Comparison of ENCODE assay signal across 1 cellular context in the genomic region with DNA sequence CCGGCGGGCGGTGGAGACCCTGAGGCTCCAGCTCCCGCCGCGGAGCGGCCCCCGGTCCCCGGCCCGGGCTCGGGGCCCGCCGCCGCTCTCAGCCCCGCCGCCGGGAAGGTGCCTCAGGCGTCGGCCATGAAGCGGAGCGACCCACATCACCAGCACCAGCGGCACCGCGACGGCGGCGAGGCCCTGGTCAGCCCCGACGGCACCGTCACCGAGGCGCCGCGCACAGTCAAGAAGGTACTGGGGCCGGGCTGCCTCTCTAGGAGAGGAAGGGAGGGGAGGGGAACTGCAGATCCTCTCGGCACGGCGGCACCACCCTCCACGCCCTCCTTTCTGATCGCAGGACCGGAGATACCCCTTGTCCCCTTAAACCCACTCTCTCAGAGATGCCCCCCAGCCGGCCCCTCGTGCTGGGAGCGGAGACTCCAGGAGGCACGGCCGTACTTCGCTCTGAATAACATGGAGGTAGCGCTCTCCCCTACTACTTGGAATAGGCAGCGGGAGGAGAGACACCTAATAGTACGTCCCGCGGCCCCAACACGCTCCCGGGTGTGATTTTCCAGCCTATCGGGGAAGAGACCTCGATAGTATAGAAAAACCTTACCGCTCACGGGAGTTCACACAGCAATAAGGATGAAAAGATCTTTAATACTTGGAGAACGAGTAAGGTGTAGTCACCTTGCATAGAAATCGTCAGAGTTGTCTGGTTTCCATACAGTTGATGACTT.
TF ChIP-seq lines count a peak whose summit lies in the region.

No MANE protein-coding gene starts in this region.

TF ChIP-seq in WTC11, 78 proteins besides CTCF, POLR2A, EP300 and RAD21 (continued from another document):
- TF ChIP-seq, protein P1, sequence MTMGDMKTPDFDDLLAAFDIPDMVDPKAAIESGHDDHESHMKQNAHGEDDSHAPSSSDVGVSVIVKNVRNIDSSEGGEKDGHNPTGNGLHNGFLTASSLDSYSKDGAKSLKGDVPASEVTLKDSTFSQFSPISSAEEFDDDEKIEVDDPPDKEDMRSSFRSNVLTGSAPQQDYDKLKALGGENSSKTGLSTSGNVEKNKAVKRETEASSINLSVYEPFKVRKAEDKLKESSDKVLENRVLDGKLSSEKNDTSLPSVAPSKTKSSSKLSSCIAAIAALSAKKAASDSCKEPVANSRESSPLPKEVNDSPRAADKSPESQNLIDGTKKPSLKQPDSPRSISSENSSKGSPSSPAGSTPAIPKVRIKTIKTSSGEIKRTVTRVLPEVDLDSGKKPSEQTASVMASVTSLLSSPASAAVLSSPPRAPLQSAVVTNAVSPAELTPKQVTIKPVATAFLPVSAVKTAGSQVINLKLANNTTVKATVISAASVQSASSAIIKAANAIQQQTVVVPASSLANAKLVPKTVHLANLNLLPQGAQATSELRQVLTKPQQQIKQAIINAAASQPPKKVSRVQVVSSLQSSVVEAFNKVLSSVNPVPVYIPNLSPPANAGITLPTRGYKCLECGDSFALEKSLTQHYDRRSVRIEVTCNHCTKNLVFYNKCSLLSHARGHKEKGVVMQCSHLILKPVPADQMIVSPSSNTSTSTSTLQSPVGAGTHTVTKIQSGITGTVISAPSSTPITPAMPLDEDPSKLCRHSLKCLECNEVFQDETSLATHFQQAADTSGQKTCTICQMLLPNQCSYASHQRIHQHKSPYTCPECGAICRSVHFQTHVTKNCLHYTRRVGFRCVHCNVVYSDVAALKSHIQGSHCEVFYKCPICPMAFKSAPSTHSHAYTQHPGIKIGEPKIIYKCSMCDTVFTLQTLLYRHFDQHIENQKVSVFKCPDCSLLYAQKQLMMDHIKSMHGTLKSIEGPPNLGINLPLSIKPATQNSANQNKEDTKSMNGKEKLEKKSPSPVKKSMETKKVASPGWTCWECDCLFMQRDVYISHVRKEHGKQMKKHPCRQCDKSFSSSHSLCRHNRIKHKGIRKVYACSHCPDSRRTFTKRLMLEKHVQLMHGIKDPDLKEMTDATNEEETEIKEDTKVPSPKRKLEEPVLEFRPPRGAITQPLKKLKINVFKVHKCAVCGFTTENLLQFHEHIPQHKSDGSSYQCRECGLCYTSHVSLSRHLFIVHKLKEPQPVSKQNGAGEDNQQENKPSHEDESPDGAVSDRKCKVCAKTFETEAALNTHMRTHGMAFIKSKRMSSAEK (CRISPR knock-in tag; IDR thresholded peaks at IDR 0.05; ENCODE audit: borderline replicate concordance) = no peak
- TF ChIP-seq, protein P2, sequence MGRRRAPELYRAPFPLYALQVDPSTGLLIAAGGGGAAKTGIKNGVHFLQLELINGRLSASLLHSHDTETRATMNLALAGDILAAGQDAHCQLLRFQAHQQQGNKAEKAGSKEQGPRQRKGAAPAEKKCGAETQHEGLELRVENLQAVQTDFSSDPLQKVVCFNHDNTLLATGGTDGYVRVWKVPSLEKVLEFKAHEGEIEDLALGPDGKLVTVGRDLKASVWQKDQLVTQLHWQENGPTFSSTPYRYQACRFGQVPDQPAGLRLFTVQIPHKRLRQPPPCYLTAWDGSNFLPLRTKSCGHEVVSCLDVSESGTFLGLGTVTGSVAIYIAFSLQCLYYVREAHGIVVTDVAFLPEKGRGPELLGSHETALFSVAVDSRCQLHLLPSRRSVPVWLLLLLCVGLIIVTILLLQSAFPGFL (CRISPR knock-in tag; IDR thresholded peaks at IDR 0.05; ENCODE audit: borderline replicate concordance) = no peak
- TF ChIP-seq, protein P3, sequence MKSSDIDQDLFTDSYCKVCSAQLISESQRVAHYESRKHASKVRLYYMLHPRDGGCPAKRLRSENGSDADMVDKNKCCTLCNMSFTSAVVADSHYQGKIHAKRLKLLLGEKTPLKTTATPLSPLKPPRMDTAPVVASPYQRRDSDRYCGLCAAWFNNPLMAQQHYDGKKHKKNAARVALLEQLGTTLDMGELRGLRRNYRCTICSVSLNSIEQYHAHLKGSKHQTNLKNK (CRISPR knock-in tag; IDR thresholded peaks at IDR 0.05) = no peak
- TF ChIP-seq ZNF232 (CRISPR knock-in tag; IDR thresholded peaks at IDR 0.05) (0 out of 2 replicates have a peak, but pooled peaks have one; percentile 39), TEAD4 (CRISPR knock-in tag; IDR thresholded peaks at IDR 0.05) (no peak), SP1 (CRISPR knock-in tag; conservative IDR thresholded peaks at IDR 0.05) (no peak), RORB (CRISPR knock-in tag; IDR thresholded peaks at IDR 0.05) (no peak), FOXP1 (CRISPR knock-in tag; IDR thresholded peaks at IDR 0.05; ENCODE audit: borderline replicate concordance) (peak; percentile 52; the same call in 1 of the 2 replicates), ESRRA (CRISPR knock-in tag; IDR thresholded peaks at IDR 0.05; ENCODE audit: borderline replicate concordance) (no peak), JAZF1 (CRISPR knock-in tag; IDR thresholded peaks at IDR 0.05) (no peak), ZNF219 (CRISPR knock-in tag; IDR thresholded peaks at IDR 0.05; ENCODE audit: borderline replicate concordance) (no peak), JUN (CRISPR knock-in tag; IDR thresholded peaks at IDR 0.05) (no peak)
- TF ChIP-seq, protein P4, sequence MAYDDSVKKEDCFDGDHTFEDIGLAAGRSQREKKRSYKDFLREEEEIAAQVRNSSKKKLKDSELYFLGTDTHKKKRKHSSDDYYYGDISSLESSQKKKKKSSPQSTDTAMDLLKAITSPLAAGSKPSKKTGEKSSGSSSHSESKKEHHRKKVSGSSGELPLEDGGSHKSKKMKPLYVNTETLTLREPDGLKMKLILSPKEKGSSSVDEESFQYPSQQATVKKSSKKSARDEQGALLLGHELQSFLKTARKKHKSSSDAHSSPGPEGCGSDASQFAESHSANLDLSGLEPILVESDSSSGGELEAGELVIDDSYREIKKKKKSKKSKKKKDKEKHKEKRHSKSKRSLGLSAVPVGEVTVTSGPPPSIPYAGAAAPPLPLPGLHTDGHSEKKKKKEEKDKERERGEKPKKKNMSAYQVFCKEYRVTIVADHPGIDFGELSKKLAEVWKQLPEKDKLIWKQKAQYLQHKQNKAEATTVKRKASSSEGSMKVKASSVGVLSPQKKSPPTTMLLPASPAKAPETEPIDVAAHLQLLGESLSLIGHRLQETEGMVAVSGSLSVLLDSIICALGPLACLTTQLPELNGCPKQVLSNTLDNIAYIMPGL (CRISPR knock-in tag; IDR thresholded peaks at IDR 0.05) = peak; percentile 51; the same call in 1 of the 2 replicates
- TF ChIP-seq, protein P5, sequence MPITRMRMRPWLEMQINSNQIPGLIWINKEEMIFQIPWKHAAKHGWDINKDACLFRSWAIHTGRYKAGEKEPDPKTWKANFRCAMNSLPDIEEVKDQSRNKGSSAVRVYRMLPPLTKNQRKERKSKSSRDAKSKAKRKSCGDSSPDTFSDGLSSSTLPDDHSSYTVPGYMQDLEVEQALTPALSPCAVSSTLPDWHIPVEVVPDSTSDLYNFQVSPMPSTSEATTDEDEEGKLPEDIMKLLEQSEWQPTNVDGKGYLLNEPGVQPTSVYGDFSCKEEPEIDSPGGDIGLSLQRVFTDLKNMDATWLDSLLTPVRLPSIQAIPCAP (CRISPR knock-in tag; IDR thresholded peaks at IDR 0.05) = no peak
- TF ChIP-seq, protein P6, sequence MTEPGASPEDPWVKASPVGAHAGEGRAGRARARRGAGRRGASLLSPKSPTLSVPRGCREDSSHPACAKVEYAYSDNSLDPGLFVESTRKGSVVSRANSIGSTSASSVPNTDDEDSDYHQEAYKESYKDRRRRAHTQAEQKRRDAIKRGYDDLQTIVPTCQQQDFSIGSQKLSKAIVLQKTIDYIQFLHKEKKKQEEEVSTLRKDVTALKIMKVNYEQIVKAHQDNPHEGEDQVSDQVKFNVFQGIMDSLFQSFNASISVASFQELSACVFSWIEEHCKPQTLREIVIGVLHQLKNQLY (CRISPR knock-in tag; IDR thresholded peaks at IDR 0.05) = no peak
- TF ChIP-seq, protein P7, sequence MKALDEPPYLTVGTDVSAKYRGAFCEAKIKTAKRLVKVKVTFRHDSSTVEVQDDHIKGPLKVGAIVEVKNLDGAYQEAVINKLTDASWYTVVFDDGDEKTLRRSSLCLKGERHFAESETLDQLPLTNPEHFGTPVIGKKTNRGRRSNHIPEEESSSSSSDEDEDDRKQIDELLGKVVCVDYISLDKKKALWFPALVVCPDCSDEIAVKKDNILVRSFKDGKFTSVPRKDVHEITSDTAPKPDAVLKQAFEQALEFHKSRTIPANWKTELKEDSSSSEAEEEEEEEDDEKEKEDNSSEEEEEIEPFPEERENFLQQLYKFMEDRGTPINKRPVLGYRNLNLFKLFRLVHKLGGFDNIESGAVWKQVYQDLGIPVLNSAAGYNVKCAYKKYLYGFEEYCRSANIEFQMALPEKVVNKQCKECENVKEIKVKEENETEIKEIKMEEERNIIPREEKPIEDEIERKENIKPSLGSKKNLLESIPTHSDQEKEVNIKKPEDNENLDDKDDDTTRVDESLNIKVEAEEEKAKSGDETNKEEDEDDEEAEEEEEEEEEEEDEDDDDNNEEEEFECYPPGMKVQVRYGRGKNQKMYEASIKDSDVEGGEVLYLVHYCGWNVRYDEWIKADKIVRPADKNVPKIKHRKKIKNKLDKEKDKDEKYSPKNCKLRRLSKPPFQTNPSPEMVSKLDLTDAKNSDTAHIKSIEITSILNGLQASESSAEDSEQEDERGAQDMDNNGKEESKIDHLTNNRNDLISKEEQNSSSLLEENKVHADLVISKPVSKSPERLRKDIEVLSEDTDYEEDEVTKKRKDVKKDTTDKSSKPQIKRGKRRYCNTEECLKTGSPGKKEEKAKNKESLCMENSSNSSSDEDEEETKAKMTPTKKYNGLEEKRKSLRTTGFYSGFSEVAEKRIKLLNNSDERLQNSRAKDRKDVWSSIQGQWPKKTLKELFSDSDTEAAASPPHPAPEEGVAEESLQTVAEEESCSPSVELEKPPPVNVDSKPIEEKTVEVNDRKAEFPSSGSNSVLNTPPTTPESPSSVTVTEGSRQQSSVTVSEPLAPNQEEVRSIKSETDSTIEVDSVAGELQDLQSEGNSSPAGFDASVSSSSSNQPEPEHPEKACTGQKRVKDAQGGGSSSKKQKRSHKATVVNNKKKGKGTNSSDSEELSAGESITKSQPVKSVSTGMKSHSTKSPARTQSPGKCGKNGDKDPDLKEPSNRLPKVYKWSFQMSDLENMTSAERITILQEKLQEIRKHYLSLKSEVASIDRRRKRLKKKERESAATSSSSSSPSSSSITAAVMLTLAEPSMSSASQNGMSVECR (CRISPR knock-in tag; IDR thresholded peaks at IDR 0.05; ENCODE audit: borderline replicate concordance) = no peak
